Comparison of ENCODE assay signal across 12 cellular contexts in genomic region chr14:53368714-53369191, GRCh38.
DNase-seq lines count a peak whose midpoint lies in the region; ATAC-seq and TF ChIP-seq lines count a peak whose summit lies in the region.
"Had no signal": no experiment of that assay in that cellular context is flagged by ENCODE, and none has a peak within 500 bp of the region (broad histone marks: within the 10 kb centered on the region; RNA-seq: fewer than 3 reads in every experiment).

No MANE protein-coding gene starts in this region.

- no peak for DNase-seq in right atrium auricular region (ENCODE audit: low spot score)
- no peak for DNase-seq in Right ventricle myocardium inferior (ENCODE audit: missing footprints)
- no peak for DNase-seq in chondrocyte (ENCODE audit: low spot score)
- DNase-seq in lower lobe of right lung = no peak
- no peak for DNase-seq in GM13976 (ENCODE audit: low spot score)
- no peak for DNase-seq in Kasumi-1 (lab: John Stamatoyannopoulos, UW)
- DNase-seq: naive B cell; NCI-H187 treated with DMSO at 0.1 percent for 48 hours; stimulated activated naive CD8-positive, alpha-beta T cell treated with anti-CD3 and anti-CD28 coated beads, Interleukin-15, amount 100 ng/mL, for 72 hours; T-helper 2 cell had no signal

- in situ Hi-C loops in GM13976 (cut with MboI; ENCODE audit: low sequenced_read_pairs, unreplicated experiment) = no loop called here

- H3K9me3 Mint-ChIP-seq in chondrocyte (ENCODE audit: low read depth) = no peaks in the 10 kb centered on the region

- H3K27me3 ChIP-seq in right atrium auricular region (no peaks in the 10 kb centered on the region), lower lobe of right lung (ENCODE audit: low read depth) (no peaks in the 10 kb centered on the region)

- peak overlapping the region; percentile 4 to 46 for H3K27ac ChIP-seq in right atrium auricular region
- H3K27ac ChIP-seq in lower lobe of right lung = no peak overlapping the region

- H3K4me3 Mint-ChIP-seq in chondrocyte (ENCODE audit: unreplicated experiment) = no peak overlapping the region
- H3K4me3 Mint-ChIP-seq: naive B cell; stimulated activated naive CD8-positive, alpha-beta T cell treated with anti-CD3 and anti-CD28 coated beads, Interleukin-15, amount 100 ng/mL, for 72 hours had no signal

- H3K27me3 Mint-ChIP-seq in chondrocyte (ENCODE audit: low read depth) = no peaks in the 10 kb centered on the region
- H3K27me3 Mint-ChIP-seq: stimulated activated naive CD8-positive, alpha-beta T cell treated with anti-CD3 and anti-CD28 coated beads, Interleukin-15, amount 100 ng/mL, for 72 hours had no signal

- H3K9me3 ChIP-seq in right atrium auricular region (no peaks in the 10 kb centered on the region), lower lobe of right lung (no peaks in the 10 kb centered on the region)

- peaks cover 69% of the 10 kb centered on the region for H3K4me1 Mint-ChIP-seq in chondrocyte (ENCODE audit: low read depth)
- H3K4me1 Mint-ChIP-seq: naive B cell; stimulated activated naive CD8-positive, alpha-beta T cell treated with anti-CD3 and anti-CD28 coated beads, Interleukin-15, amount 100 ng/mL, for 72 hours had no signal

- peaks cover 0 to 5% of the 10 kb centered on the region in 2 donors for H3K4me1 ChIP-seq in right atrium auricular region
- peaks cover 7% of the 10 kb centered on the region for H3K4me1 ChIP-seq in lower lobe of right lung

- intact Hi-C loops in Right ventricle myocardium inferior (cut with DNase I) (no loop called here), lower lobe of right lung (cut with DNase I) (no loop called here)

- H3K4me3 ChIP-seq in right atrium auricular region = no peak overlapping the region
- H3K4me3 ChIP-seq in lower lobe of right lung = no peak overlapping the region

- TF ChIP-seq CTCF in right atrium auricular region (IDR thresholded peaks at IDR 0.05) (no peak), chondrocyte (IDR thresholded peaks at IDR 0.05) (no peak), lower lobe of right lung (IDR thresholded peaks at IDR 0.05) (no peak), GM13976 (IDR thresholded peaks at IDR 0.05; ENCODE audit: borderline replicate concordance, control extremely low read depth, extremely low read depth, insufficient read depth, missing control alignments) (no peak)

- H3K27ac Mint-ChIP-seq in chondrocyte (ENCODE audit: unreplicated experiment) = peak overlapping the region; percentile 82
- H3K27ac Mint-ChIP-seq: naive B cell; stimulated activated naive CD8-positive, alpha-beta T cell treated with anti-CD3 and anti-CD28 coated beads, Interleukin-15, amount 100 ng/mL, for 72 hours had no signal

- H3K36me3 ChIP-seq in right atrium auricular region = no peaks in the 10 kb centered on the region
- no peaks in the 10 kb centered on the region for H3K36me3 ChIP-seq in lower lobe of right lung

- H3K36me3 Mint-ChIP-seq in chondrocyte (ENCODE audit: low read depth) = no peaks in the 10 kb centered on the region
- H3K36me3 Mint-ChIP-seq: naive B cell had no signal

- ATAC-seq in Right ventricle myocardium inferior (no peak), lower lobe of right lung (peak; percentile 23 to 42), GM21515 (IDR thresholded peaks at IDR 0.05; ENCODE audit: unreplicated experiment) (no peak), GM19035 (IDR thresholded peaks at IDR 0.05; ENCODE audit: unreplicated experiment) (no peak)
- ATAC-seq: stimulated activated naive CD8-positive, alpha-beta T cell treated with anti-CD3 and anti-CD28 coated beads, Interleukin-15, amount 100 ng/mL, for 72 hours had no signal

Comparison
In these comparisons a context has a peak if more than half of its experiments do, and no peak if none do; other contexts are left out.
1. ATAC-seq: peak in lower lobe of right lung (2 of 2); none in Right ventricle myocardium inferior (single experiment), GM21515 (single experiment) and GM19035 (single experiment).